ENCODE assay signal across 8 cellular contexts in the genomic region with DNA sequence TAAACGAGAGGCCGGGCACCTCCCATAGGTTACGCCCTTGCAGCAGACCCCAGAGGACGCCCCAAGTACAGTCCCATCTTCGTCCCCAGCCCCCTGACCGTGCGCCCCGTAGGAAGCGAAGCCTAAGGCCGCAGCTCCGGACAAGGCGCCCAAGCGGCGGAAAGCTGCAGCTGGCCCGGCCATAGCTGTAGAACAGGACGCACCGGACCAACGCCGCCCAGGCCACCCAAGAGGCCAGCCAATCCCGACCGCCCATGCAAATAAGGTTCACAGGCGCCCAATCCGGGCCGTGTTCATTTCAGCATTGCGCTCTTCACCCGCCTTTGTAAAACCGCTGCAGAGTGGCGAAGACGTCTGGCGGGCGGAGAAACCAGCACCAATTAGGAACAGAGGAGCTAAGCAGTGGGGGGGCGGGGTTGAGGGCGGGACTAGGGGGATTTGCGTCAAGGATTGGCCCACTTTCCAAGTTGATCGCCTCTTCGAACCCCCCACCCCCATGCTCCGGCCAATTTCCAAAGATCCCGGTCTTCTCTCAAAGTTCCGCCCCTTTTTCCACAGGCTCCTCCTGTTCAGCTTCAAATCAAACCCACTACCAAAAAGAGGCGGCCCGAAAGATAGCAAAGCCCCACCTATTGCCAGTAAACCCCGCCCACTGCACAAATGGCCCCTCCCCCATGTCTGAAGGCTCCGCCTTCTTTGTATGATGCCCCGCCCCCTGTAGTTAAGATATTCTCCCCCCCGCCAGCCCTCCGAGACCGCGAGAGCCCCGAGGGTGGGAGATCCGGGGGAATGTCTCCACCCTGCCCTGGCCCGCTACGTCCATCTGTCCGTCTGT. TPM values are rescaled to one million over a fixed set of nuclear protein-coding genes. Genes with fewer than 3 reads are reported as not detected.
DNase-seq lines count a peak whose midpoint lies in the region; ATAC-seq and TF ChIP-seq lines count a peak whose summit lies in the region.

A gene (minus strand): TSS at position 196 of the 835 bp plus-strand sequence. CDS start 13 bp downstream, at position 183.

- ATAC-seq in natural killer cell: peak; percentile 85 to 93 (median 86)

- peaks cover 3% of the 10 kb centered on the region for H4K20me1 ChIP-seq in Loucy (ENCODE audit: insufficient read depth, low read length, poor library complexity, severe bottlenecking)

- H3K4me1 Mint-ChIP-seq in natural killer cell: peaks cover 8 to 29% of the 10 kb centered on the region in 2 donors

- H3K27me3 ChIP-seq in Loucy (ENCODE audit: insufficient read depth, low read length, poor library complexity, severe bottlenecking): no peaks in the 10 kb centered on the region

- TF ChIP-seq POLR2A in Raji (IDR thresholded peaks at IDR 0.05; ENCODE audit: insufficient read depth, low read depth, low read length): peak; percentile 91

- intact Hi-C loops in natural killer cell (cut with micrococcal nuclease): loop anchor here (1.0 kb wide), 2 partner anchors 10 to 31 kb away; a partner anchor contains a TSS

- H3K36me3 ChIP-seq in Loucy (ENCODE audit: insufficient read depth, low read length): no peaks in the 10 kb centered on the region

- H3K27me3 Mint-ChIP-seq in natural killer cell (ENCODE audit: low read depth in 2 of 2): peaks cover 2 to 11% of the 10 kb centered on the region in 2 donors

- H3K36me3 Mint-ChIP-seq in natural killer cell: no peaks in the 10 kb centered on the region

- peak; percentile 100 for DNase-seq in Daoy (ENCODE audit: low read depth)
- peak; percentile 96 for DNase-seq in H4 (ENCODE audit: low spot score)
- peak; percentile 92 for DNase-seq in activated T-helper 9 cell treated with anti-CD3 and anti-CD28 coated beads, Interleukin-2, amount 50 U/mL, for 16 hours (ENCODE audit: low read depth)
- peak; percentile 99 for DNase-seq in fibroblast of peridontal ligament (ENCODE audit: extremely low read depth)
- peak; percentile 94 for DNase-seq in natural killer cell
- peak; percentile 98 for DNase-seq in stimulated activated naive CD4-positive, alpha-beta T cell treated with Interleukin-2 at 50 U/mL for 16 hours (lab: John Stamatoyannopoulos, UW)

- H3K27ac Mint-ChIP-seq in natural killer cell: peak within 1 kb of the TSS; percentile 90 to 96

- peak within 1 kb of the TSS; percentile 76 for H3K4me3 ChIP-seq in Loucy (ENCODE audit: low read length, poor library complexity, severe bottlenecking)

- H3K4me1 ChIP-seq in Loucy (ENCODE audit: insufficient read depth, low read length, poor library complexity, severe bottlenecking): peaks cover 20% of the 10 kb centered on the region

- peak within 1 kb of the TSS; percentile 86 for H3K4me2 ChIP-seq in Loucy (ENCODE audit: low read depth, low read length, poor library complexity, severe bottlenecking)

- TF ChIP-seq CTCF in Loucy (conservative IDR thresholded peaks at IDR 0.05; ENCODE audit: low read length): no peak
- no peak for TF ChIP-seq CTCF in natural killer cell (IDR thresholded peaks at IDR 0.05)

- peak within 1 kb of the TSS; percentile 92 for H3K4me3 Mint-ChIP-seq in natural killer cell

- H3K9me3 ChIP-seq in Loucy (ENCODE audit: insufficient read depth, low read depth, low read length): no peaks in the 10 kb centered on the region

- H3K9me3 Mint-ChIP-seq in natural killer cell: no peaks in the 10 kb centered on the region

- H3F3A ChIP-seq in Loucy (ENCODE audit: low read depth): no peaks in the 10 kb centered on the region

- peak within 1 kb of the TSS; percentile 93 for H2AFZ ChIP-seq in Loucy (ENCODE audit: low read length)

- H3K79me2 ChIP-seq in Loucy (ENCODE audit: insufficient read depth, low read length): peaks cover 6% of the 10 kb centered on the region

- no peaks in the 10 kb centered on the region for H3K9me2 ChIP-seq in Loucy (replicated peaks; ENCODE audit: low read depth, low read length)

- peak within 1 kb of the TSS; percentile 80 for H3K9ac ChIP-seq in Loucy (ENCODE audit: low read depth, low read length, poor library complexity, severe bottlenecking)

RNA-seq across cellular contexts. Expression of the gene that starts here (rescaled TPM):
- total RNA-seq in Daoy (2014; rRNA removed; shearing (Covaris generic)): 43.7 and 68.8 TPM in 2 replicates
- 76.1 and 108 TPM in 2 replicates for total RNA-seq in H4 (2014; rRNA removed; shearing (Covaris generic))
- total RNA-seq in natural killer cell: 10 to 100 TPM; 31.8 to 35.9 (median 34.2) TPM

Comparison
In these comparisons a context has a peak if more than half of its experiments do, and no peak if none do; other contexts are left out.
1. Peak in every context shown above with its lines: DNase-seq, ATAC-seq and H3K4me3 ChIP-seq.